In genomic region chr16:71351558-71351901, GRCh38 we compare ENCODE assay signal across 17 cellular contexts. TPM values are rescaled to one million over a fixed set of nuclear protein-coding genes. Genes with fewer than 3 reads are reported as not detected.
"Had no signal": no experiment of that assay in that cellular context is flagged by ENCODE, and none has a peak within 500 bp of the region (broad histone marks: within the 10 kb centered on the region; RNA-seq: fewer than 3 reads in every experiment).

No MANE protein-coding gene starts in this region.

- H3K36me3 ChIP-seq: uterus had no signal

- H3K4me1 ChIP-seq: uterus had no signal

- H3K9me3 ChIP-seq: mucosa of descending colon, uterus had no signal

- H3K4me1 Mint-ChIP-seq: endodermal cell, natural killer cell had no signal

- H3K4me3 ChIP-seq: lung, mucosa of descending colon, smooth muscle cell, uterus had no signal

- H3K27ac ChIP-seq: uterus had no signal

- H3K27ac Mint-ChIP-seq: activated T-helper 1 cell treated with anti-CD3 and anti-CD28 coated beads, Interleukin-12 subunit alpha, Interleukin-12 subunit beta, Interleukin-2, Interleukin-4 antibody, amounts not matched to agents 30 ng/mL and 10 ng/mL and 1 ng/mL, durations not matched to agents 14 hours and 24 hours and 36 hours; dendritic cell treated with granulocyte-macrophage colony-stimulating factor and Interleukin-4, amounts not matched to agents 40 ng/mL and 50 ng/mL, for 4 days; endodermal cell; natural killer cell; progenitor cell of endocrine pancreas; T-helper 2 cell treated with Interferon-gamma antibody and Interleukin-4, amounts not matched to agents 5 μg/mL and 100 μg/mL, for 36 hours had no signal

- H3K27me3 ChIP-seq: uterus had no signal

- H3K9me3 Mint-ChIP-seq: activated T-helper 1 cell treated with anti-CD3 and anti-CD28 coated beads, Interleukin-12 subunit alpha, Interleukin-12 subunit beta, Interleukin-2, Interleukin-4 antibody, amounts not matched to agents 30 ng/mL and 10 ng/mL and 1 ng/mL, durations not matched to agents 14 hours and 24 hours and 36 hours; dendritic cell treated with granulocyte-macrophage colony-stimulating factor and Interleukin-4, amounts not matched to agents 40 ng/mL and 50 ng/mL, for 4 days; endodermal cell; natural killer cell; T-helper 2 cell treated with Interferon-gamma antibody and Interleukin-4, amounts not matched to agents 5 μg/mL and 100 μg/mL, for 36 hours had no signal

- H3K4me3 Mint-ChIP-seq: activated T-helper 1 cell treated with anti-CD3 and anti-CD28 coated beads, Interleukin-12 subunit alpha, Interleukin-12 subunit beta, Interleukin-2, Interleukin-4 antibody, amounts not matched to agents 30 ng/mL and 10 ng/mL and 1 ng/mL, durations not matched to agents 14 hours and 24 hours and 36 hours; dendritic cell treated with granulocyte-macrophage colony-stimulating factor and Interleukin-4, amounts not matched to agents 40 ng/mL and 50 ng/mL, for 4 days; endodermal cell; natural killer cell; T-helper 2 cell treated with Interferon-gamma antibody and Interleukin-4, amounts not matched to agents 5 μg/mL and 100 μg/mL, for 36 hours had no signal

- DNase-seq: activated naive CD4-positive, alpha-beta T cell treated with Interleukin-2 at 50 U/mL for 16 hours; endodermal cell; erythroblast; hippocampal formation; mucosa of descending colon; natural killer cell; nucleus accumbens; right cardiac atrium; uterus had no signal

- ATAC-seq: activated CD4-positive, CD25-positive, alpha-beta regulatory T cell treated with anti-CD3 and anti-CD28 coated beads, Interleukin-2, amount 50 U/mL, for 24 hours; mucosa of descending colon; natural killer cell; right cardiac atrium had no signal

- H3K36me3 Mint-ChIP-seq: natural killer cell had no signal

- H3K4me2 ChIP-seq: smooth muscle cell had no signal

RNA-seq across cellular contexts. Expression of gene CALB2, which starts 7.0 kb away (rescaled TPM):
- total RNA-seq: activated T-helper 1 cell treated with anti-CD3 and anti-CD28 coated beads, Interleukin-12 subunit alpha, Interleukin-12 subunit beta, Interleukin-2, Interleukin-4 antibody, amounts not matched to agents 30 ng/mL and 10 ng/mL and 1 ng/mL, durations not matched to agents 14 hours and 24 hours and 36 hours; glomerular endothelial cell; natural killer cell had no signal
